In genomic region chr14:95327558-95328374, GRCh38 we compare ENCODE assay signal across 12 cellular contexts. TPM values are rescaled to one million over a fixed set of nuclear protein-coding genes. Genes with fewer than 3 reads are reported as not detected.
DNase-seq lines count a peak whose midpoint lies in the region; ATAC-seq and TF ChIP-seq lines count a peak whose summit lies in the region.
"Had no signal": no experiment of that assay in that cellular context is flagged by ENCODE, and none has a peak within 500 bp of the region (broad histone marks: within the 10 kb centered on the region; RNA-seq: fewer than 3 reads in every experiment).

No MANE protein-coding gene starts in this region.

- intact Hi-C loops in esophagus squamous epithelium (cut with DNase I) = no loop called here
- intact Hi-C loops in left ventricle myocardium inferior (cut with micrococcal nuclease) = no loop called here
- intact Hi-C loops in activated T-helper 1 cell treated with anti-CD3 and anti-CD28 coated beads, Interleukin-12 subunit alpha, Interleukin-12 subunit beta, Interleukin-2, Interleukin-4 antibody, amounts not matched to agents 30 ng/mL and 10 ng/mL and 1 ng/mL, durations not matched to agents 14 hours and 24 hours and 36 hours (cut with micrococcal nuclease) = no loop called here

- no peaks in the 10 kb centered on the region for H3K36me3 ChIP-seq in esophagus squamous epithelium
- no peaks in the 10 kb centered on the region for H3K36me3 ChIP-seq in left ventricle myocardium inferior
- H3K36me3 ChIP-seq: breast epithelium had no signal

- 84 to 86% methylated on average over 10 to 12 of the region's 13 CpGs for WGBS in esophagus squamous epithelium, 2 donors

- H3K9me3 ChIP-seq in esophagus squamous epithelium (no peaks in the 10 kb centered on the region), left ventricle myocardium inferior (replicated peaks) (no peaks in the 10 kb centered on the region)
- H3K9me3 ChIP-seq: breast epithelium had no signal

- no peaks in the 10 kb centered on the region for H3K27me3 ChIP-seq in esophagus squamous epithelium
- H3K27me3 ChIP-seq in left ventricle myocardium inferior (ENCODE audit: low read depth) = peaks cover 13% of the 10 kb centered on the region
- H3K27me3 ChIP-seq: breast epithelium had no signal

- TF ChIP-seq CTCF in esophagus squamous epithelium (IDR thresholded peaks at IDR 0.05) (no peak), left ventricle myocardium inferior (IDR thresholded peaks at IDR 0.05; ENCODE audit: borderline replicate concordance) (no peak)

- H3K27ac Mint-ChIP-seq in activated T-helper 1 cell treated with anti-CD3 and anti-CD28 coated beads, Interleukin-12 subunit alpha, Interleukin-12 subunit beta, Interleukin-2, Interleukin-4 antibody, amounts not matched to agents 30 ng/mL and 10 ng/mL and 1 ng/mL, durations not matched to agents 14 hours and 24 hours and 36 hours = no peak overlapping the region
- H3K27ac Mint-ChIP-seq: activated CD8-positive, alpha-beta T cell treated with anti-CD3 and anti-CD28 coated beads, Interleukin-2, amount 10 ng/mL, durations not matched to agents 7 days and 5 days had no signal

- peak; percentile 28 for DNase-seq in esophagus squamous epithelium (lab: John Stamatoyannopoulos, UW)
- DNase-seq in left ventricle myocardium inferior = no peak
- DNase-seq in SIG-M5 treated with dmso at 0.1 percent for 504 hours (lab: John Stamatoyannopoulos, UW; ENCODE audit: unreplicated experiment) = no peak
- DNase-seq in cerebellar nuclear complex (lab: John Stamatoyannopoulos, UW) = no peak
- no peak for DNase-seq in activated T-helper 1 cell treated with anti-CD3 and anti-CD28 coated beads, Interleukin-12 subunit alpha, Interleukin-12 subunit beta, Interleukin-2, Interleukin-4 antibody, amounts not matched to agents 30 ng/mL and 10 ng/mL and 1 ng/mL, durations not matched to agents 14 hours and 24 hours and 36 hours (ENCODE audit: low spot score)
- DNase-seq: activated CD8-positive, alpha-beta T cell treated with anti-CD3 and anti-CD28 coated beads, Interleukin-2, amount 10 ng/mL, durations not matched to agents 7 days and 5 days; DND-41; foreskin melanocyte had no signal

- H3K27me3 Mint-ChIP-seq in activated T-helper 1 cell treated with anti-CD3 and anti-CD28 coated beads, Interleukin-12 subunit alpha, Interleukin-12 subunit beta, Interleukin-2, Interleukin-4 antibody, amounts not matched to agents 30 ng/mL and 10 ng/mL and 1 ng/mL, durations not matched to agents 14 hours and 24 hours and 36 hours (ENCODE audit: insufficient read depth) = peaks cover 23% of the 10 kb centered on the region

- H3K4me3 ChIP-seq in esophagus squamous epithelium = no peak overlapping the region
- no peak overlapping the region for H3K4me3 ChIP-seq in left ventricle myocardium inferior
- H3K4me3 ChIP-seq: breast epithelium had no signal

- peaks cover 0 to 23% (median 10%) of the 10 kb centered on the region in 3 donors for H3K4me1 ChIP-seq in esophagus squamous epithelium
- H3K4me1 ChIP-seq in left ventricle myocardium inferior = no peaks in the 10 kb centered on the region

- H3K27ac ChIP-seq in esophagus squamous epithelium (no peak overlapping the region), left ventricle myocardium inferior (replicated peaks) (no peak overlapping the region)
- H3K27ac ChIP-seq: breast epithelium had no signal

- TF ChIP-seq POLR2A in esophagus squamous epithelium (IDR thresholded peaks at IDR 0.05) = no peak

- no peaks in the 10 kb centered on the region for H3K4me1 Mint-ChIP-seq in activated T-helper 1 cell treated with anti-CD3 and anti-CD28 coated beads, Interleukin-12 subunit alpha, Interleukin-12 subunit beta, Interleukin-2, Interleukin-4 antibody, amounts not matched to agents 30 ng/mL and 10 ng/mL and 1 ng/mL, durations not matched to agents 14 hours and 24 hours and 36 hours (ENCODE audit: low read depth)

- H3K4me3 Mint-ChIP-seq in activated T-helper 1 cell treated with anti-CD3 and anti-CD28 coated beads, Interleukin-12 subunit alpha, Interleukin-12 subunit beta, Interleukin-2, Interleukin-4 antibody, amounts not matched to agents 30 ng/mL and 10 ng/mL and 1 ng/mL, durations not matched to agents 14 hours and 24 hours and 36 hours = no peak overlapping the region
- H3K4me3 Mint-ChIP-seq: activated CD8-positive, alpha-beta T cell treated with anti-CD3 and anti-CD28 coated beads, Interleukin-2, amount 10 ng/mL, durations not matched to agents 7 days and 5 days had no signal

- ATAC-seq in GM18520 (IDR thresholded peaks at IDR 0.05; ENCODE audit: unreplicated experiment) (peak; percentile 91), GM21576 (IDR thresholded peaks at IDR 0.05; ENCODE audit: unreplicated experiment) (peak; percentile 97), HG03342 (IDR thresholded peaks at IDR 0.05; ENCODE audit: unreplicated experiment) (peak; percentile 96)
- ATAC-seq: activated CD8-positive, alpha-beta T cell treated with anti-CD3 and anti-CD28 coated beads, Interleukin-2, amount 10 ng/mL, durations not matched to agents 7 days and 5 days had no signal

- no peaks in the 10 kb centered on the region for H3K9me3 Mint-ChIP-seq in activated T-helper 1 cell treated with anti-CD3 and anti-CD28 coated beads, Interleukin-12 subunit alpha, Interleukin-12 subunit beta, Interleukin-2, Interleukin-4 antibody, amounts not matched to agents 30 ng/mL and 10 ng/mL and 1 ng/mL, durations not matched to agents 14 hours and 24 hours and 36 hours

- no peaks in the 10 kb centered on the region for H3K36me3 Mint-ChIP-seq in activated T-helper 1 cell treated with anti-CD3 and anti-CD28 coated beads, Interleukin-12 subunit alpha, Interleukin-12 subunit beta, Interleukin-2, Interleukin-4 antibody, amounts not matched to agents 30 ng/mL and 10 ng/mL and 1 ng/mL, durations not matched to agents 14 hours and 24 hours and 36 hours (ENCODE audit: low read depth)

RNA-seq across cellular contexts. Expression of gene CLMN, which starts 8.1 kb away (rescaled TPM):
- total RNA-seq in esophagus squamous epithelium = 10 to 100 TPM in 1 of 4 donors, 1 to 10 TPM in 3; 3.3 to 14.1 (median 5.1) TPM
- total RNA-seq in left ventricle myocardium inferior = 3.7 TPM
- 0.66 and 0.80 TPM in 2 replicates for total RNA-seq in activated T-helper 1 cell treated with anti-CD3 and anti-CD28 coated beads, Interleukin-12 subunit alpha, Interleukin-12 subunit beta, Interleukin-2, Interleukin-4 antibody, amounts not matched to agents 30 ng/mL and 10 ng/mL and 1 ng/mL, durations not matched to agents 14 hours and 24 hours and 36 hours
